9 cellular contexts compared by ENCODE assay signal in genomic region chr15:68431037-68431791, GRCh38. TPM values are rescaled to one million over a fixed set of nuclear protein-coding genes. Genes with fewer than 3 reads are reported as not detected.
DNase-seq lines count a peak whose midpoint lies in the region; ATAC-seq and TF ChIP-seq lines count a peak whose summit lies in the region.
"Had no signal": no experiment of that assay in that cellular context is flagged by ENCODE, and none has a peak within 500 bp of the region (broad histone marks: within the 10 kb centered on the region; RNA-seq: fewer than 3 reads in every experiment).

No MANE protein-coding gene starts in this region.

- H3F3A ChIP-seq in smooth muscle cell (ENCODE audit: low read depth): peaks cover 16% of the 10 kb centered on the region

- peak overlapping the region; percentile 83 for H3K9ac ChIP-seq in smooth muscle cell (ENCODE audit: low read depth)

- in situ Hi-C loops in brain microvascular endothelial cell (cut with HindIII; ENCODE audit: low pct_ligation_motif_present, low sequenced_read_pairs): no loop called here

- no peaks in the 10 kb centered on the region for H3K27me3 ChIP-seq in brain microvascular endothelial cell (replicated peaks)
- H3K27me3 ChIP-seq in kidney epithelial cell (ENCODE audit: control insufficient read depth, insufficient read depth, low read length): peaks cover 44% of the 10 kb centered on the region
- peaks cover 8% of the 10 kb centered on the region for H3K27me3 ChIP-seq in smooth muscle cell (ENCODE audit: low read depth)

- H2AFZ ChIP-seq in smooth muscle cell (ENCODE audit: low read depth): peak overlapping the region; percentile 39

- 7% methylated on average over 59 of the region's 69 CpGs for WGBS in smooth muscle cell (ENCODE audit: low lambda C conversion rate)

- H3K27ac ChIP-seq in brain microvascular endothelial cell (peak overlapping the region; percentile 58), smooth muscle cell (ENCODE audit: low read depth) (peak overlapping the region; percentile 65)

- ATAC-seq in HG03025 (IDR thresholded peaks at IDR 0.05; ENCODE audit: low FRiP score, unreplicated experiment) (no peak), GM21737 (IDR thresholded peaks at IDR 0.05; ENCODE audit: unreplicated experiment) (no peak)
- ATAC-seq: activated CD4-positive, alpha-beta T cell treated with anti-CD3 and anti-CD28 coated beads for 36 hours had no signal

- DNase-seq in HFF-Myc (ENCODE audit: extremely low read depth, low read depth): no peak
- no peak for DNase-seq in brain microvascular endothelial cell
- no peak for DNase-seq in kidney epithelial cell (ENCODE audit: low read depth)
- no peak for DNase-seq in smooth muscle cell (lab: John Stamatoyannopoulos, UW; ENCODE audit: unreplicated experiment)
- no peak for DNase-seq in NCI-H1417 treated with DMSO at 0.1 percent for 48 hours (lab: John Stamatoyannopoulos, UW)
- no peak for DNase-seq in EL
- DNase-seq: activated CD4-positive, alpha-beta T cell treated with anti-CD3 and anti-CD28 coated beads for 36 hours had no signal

- peak overlapping the region; percentile 56 for H3K4me3 ChIP-seq in HFF-Myc (replicated peaks; ENCODE audit: low read depth, low read length)
- peak overlapping the region; percentile 83 for H3K4me3 ChIP-seq in brain microvascular endothelial cell (ENCODE audit: low read depth, low read length)
- H3K4me3 ChIP-seq in kidney epithelial cell (ENCODE audit: low read depth, low read length): peak overlapping the region; percentile 38
- peak overlapping the region; percentile 71 for H3K4me3 ChIP-seq in smooth muscle cell

- peaks cover 54% of the 10 kb centered on the region for H3K79me2 ChIP-seq in smooth muscle cell (ENCODE audit: low read depth)

- peaks cover 6% of the 10 kb centered on the region for H4K20me1 ChIP-seq in smooth muscle cell (ENCODE audit: low read depth)

- H3K4me1 ChIP-seq in smooth muscle cell (ENCODE audit: low read depth): peaks cover 16% of the 10 kb centered on the region

- TF ChIP-seq CTCF in HFF-Myc (IDR thresholded peaks at IDR 0.05; ENCODE audit: low read depth, low read length, missing control alignments) (no peak), brain microvascular endothelial cell (IDR thresholded peaks at IDR 0.05; ENCODE audit: low read depth, low read length, missing control alignments) (no peak), kidney epithelial cell (IDR thresholded peaks at IDR 0.05; ENCODE audit: insufficient read depth, low read length, poor library complexity, severe bottlenecking) (no peak), smooth muscle cell (IDR thresholded peaks at IDR 0.05; ENCODE audit: borderline replicate concordance, insufficient read depth, poor library complexity, severe bottlenecking) (no peak)

- peak overlapping the region; percentile 95 for H3K4me2 ChIP-seq in smooth muscle cell

- no peaks in the 10 kb centered on the region for H3K9me3 ChIP-seq in smooth muscle cell (replicated peaks; ENCODE audit: low read depth)

- H3K36me3 ChIP-seq in brain microvascular endothelial cell (replicated peaks) (peaks cover 5% of the 10 kb centered on the region), kidney epithelial cell (ENCODE audit: control insufficient read depth, insufficient read depth, low read length) (no peaks in the 10 kb centered on the region), smooth muscle cell (ENCODE audit: low read depth) (no peaks in the 10 kb centered on the region)

RNA-seq across cellular contexts. Expression of gene ITGA11, which starts 0.7 kb away (rescaled TPM):
- total RNA-seq in kidney epithelial cell (6.2 and 7.0 TPM in 2 replicates), smooth muscle cell (85.9 and 87.8 TPM in 2 replicates)
- 89.4 and 133 TPM in 2 replicates for polyA plus RNA-seq in smooth muscle cell

Comparison
In these comparisons a context has a peak if more than half of its experiments do, and no peak if none do; other contexts are left out.
1. RNA of gene ITGA11, which starts 0.7 kb away (total RNA-seq): 85.9 to 87.8 TPM in smooth muscle cell; 6.2 to 7.0 TPM in kidney epithelial cell; every median in the first group is over 10 times any median in the second.
2. Peak in every context shown above with its lines, with median percentiles within 50 percentile points of each other: H3K4me3 ChIP-seq.